Comparison of ENCODE assay signal across 21 cellular contexts in genomic region chr1:235588156-235588555, GRCh38.
"Had no signal": no experiment of that assay in that cellular context is flagged by ENCODE, and none has a peak within 500 bp of the region (broad histone marks: within the 10 kb centered on the region; RNA-seq: fewer than 3 reads in every experiment).

No MANE protein-coding gene starts in this region.

- H3K27me3 Mint-ChIP-seq: brain had no signal

- DNase-seq: activated CD4-positive, alpha-beta T cell treated with anti-CD3 and anti-CD28 coated beads for 4 hours; activated CD8-positive, alpha-beta memory T cell treated with anti-CD3 and anti-CD28 coated beads, Interleukin-2, amount 50 U/mL, for 4 hours; activated CD8-positive, alpha-beta T cell treated with anti-CD3 and anti-CD28 coated beads for 36 hours; activated naive CD8-positive, alpha-beta T cell treated with anti-CD3 and anti-CD28 coated beads, Interleukin-2, amount 50 U/mL, for 24 hours; activated T-cell treated with anti-CD3 and anti-CD28 coated beads, Interleukin-2, amount 50 U/mL, for 72 hours; amniotic stem cell; cerebellar nuclear complex; Karpas-422; NCI-H1105 treated with DMSO at 0.1 percent for 48 hours; NCI-H1436 treated with DMSO at 0.1 percent for 48 hours; NCI-H187; NCI-H510A treated with DMSO at 0.1 percent for 48 hours had no signal

- H3K9me3 ChIP-seq: SJSA1 had no signal

- H3K36me3 ChIP-seq: cardiac muscle cell, SJSA1 had no signal

- H3K27ac ChIP-seq: cardiac muscle cell had no signal

- H3K4me1 Mint-ChIP-seq: activated naive CD8-positive, alpha-beta T cell treated with anti-CD3 and anti-CD28 coated beads, Interleukin-2, amount 50 U/mL, for 24 hours; brain had no signal

- ATAC-seq: activated CD4-positive, CD25-positive, alpha-beta regulatory T cell treated with anti-CD3 and anti-CD28 coated beads, Interleukin-2, amount 50 U/mL, for 24 hours; activated CD8-positive, alpha-beta T cell treated with anti-CD3 and anti-CD28 coated beads for 36 hours; activated naive CD4-positive, alpha-beta T cell treated with anti-CD3 and anti-CD28 coated beads, Interleukin-2, amount 50 U/mL, for 72 hours; activated T-cell treated with anti-CD3 and anti-CD28 coated beads, Interleukin-2, amount 50 U/mL, for 72 hours; PC-3 had no signal

- H3K4me3 Mint-ChIP-seq: activated CD8-positive, alpha-beta T cell treated with anti-CD3 and anti-CD28 coated beads for 36 hours; activated naive CD8-positive, alpha-beta T cell treated with anti-CD3 and anti-CD28 coated beads, Interleukin-2, amount 50 U/mL, for 24 hours; activated T-cell treated with anti-CD3 and anti-CD28 coated beads, Interleukin-2, amount 50 U/mL, for 72 hours; brain; T-helper 1 cell treated with Interleukin-12 subunit alpha and Interleukin-12 subunit beta and Interleukin-4 antibody, amounts not matched to agents 30 μg/mL and 1 μg/mL, for 36 hours had no signal

- H3K27me3 ChIP-seq: cardiac muscle cell, SJSA1 had no signal

- H3K27ac Mint-ChIP-seq: activated CD8-positive, alpha-beta T cell treated with anti-CD3 and anti-CD28 coated beads for 36 hours; activated naive CD8-positive, alpha-beta T cell treated with anti-CD3 and anti-CD28 coated beads, Interleukin-2, amount 50 U/mL, for 24 hours; activated T-cell treated with anti-CD3 and anti-CD28 coated beads, Interleukin-2, amount 50 U/mL, for 72 hours; T-helper 1 cell treated with Interleukin-12 subunit alpha and Interleukin-12 subunit beta and Interleukin-4 antibody, amounts not matched to agents 30 μg/mL and 1 μg/mL, for 36 hours had no signal

- FAIRE-seq: astrocyte, RCC 7860 had no signal

- H3K4me3 ChIP-seq: cardiac muscle cell, SJSA1 had no signal
